Comparison of ENCODE assay signal across 8 cellular contexts in the genomic region with DNA sequence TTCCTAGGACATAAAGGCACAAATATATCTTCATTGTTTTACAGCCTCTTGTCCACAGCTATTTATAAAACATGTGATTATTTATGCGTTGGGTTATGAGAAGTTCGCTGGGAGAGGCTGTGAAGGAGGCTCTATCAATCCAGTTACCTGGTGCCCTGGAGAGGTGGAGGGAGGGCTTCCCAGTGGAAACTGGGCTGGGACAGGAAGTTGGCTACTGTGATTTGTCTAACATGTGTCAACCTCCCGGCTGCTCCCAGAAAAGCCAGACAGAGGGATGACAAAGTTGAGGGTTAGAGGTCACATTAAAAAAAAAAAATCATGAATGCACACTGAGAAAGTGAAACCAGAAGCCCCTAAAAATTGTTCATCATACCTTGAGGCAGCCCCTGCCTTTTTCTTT.
DNase-seq lines count a peak whose midpoint lies in the region; ATAC-seq, FAIRE-seq and TF ChIP-seq lines count a peak whose summit lies in the region.

No MANE protein-coding gene starts in this region.

- H4K8ac ChIP-seq in mesendoderm (ENCODE audit: low read depth, low read length), result no peak overlapping the region

- no peak overlapping the region for H2AFZ ChIP-seq in astrocyte (ENCODE audit: low read depth, low read length)

- H3K4ac ChIP-seq in mesendoderm (ENCODE audit: low read depth, low read length), result no peak overlapping the region

- no peak for FAIRE-seq in astrocyte (lab: Jason Lieb, UNC)

- no peak overlapping the region for H3K27ac ChIP-seq in astrocyte (ENCODE audit: low read depth, low read length)
- H3K27ac ChIP-seq in mesendoderm (ENCODE audit: low read depth, low read length), result no peak overlapping the region
- no peak overlapping the region for H3K27ac ChIP-seq in thoracic aorta

- DNase-seq in activated CD4-positive, alpha-beta T cell treated with anti-CD3 and anti-CD28 coated beads, Interleukin-2, amount 10 ng/mL, durations not matched to agents 24 days and 14 days, result no peak
- no peak for DNase-seq in activated CD4-positive, alpha-beta T cell treated with anti-CD3 and anti-CD28 coated beads, Interleukin-2, amount 50 U/mL, for 48 hours
- no peak for DNase-seq in astrocyte (ENCODE audit: low read depth)
- DNase-seq in mesendoderm, result no peak
- DNase-seq in thoracic aorta (ENCODE audit: low spot score), result no peak
- DNase-seq in iPS-NIHi7 (ENCODE audit: extremely low spot score), result no peak

- peak overlapping the region; percentile 65 for H3K4me3 ChIP-seq in astrocyte (ENCODE audit: insufficient read depth, low read depth, low read length)
- no peak overlapping the region for H3K4me3 ChIP-seq in mesendoderm (ENCODE audit: low read length)
- H3K4me3 ChIP-seq in thoracic aorta, result peak overlapping the region; percentile 69

- H3K79me2 ChIP-seq in astrocyte (ENCODE audit: insufficient read depth, low read length), result no peaks in the 10 kb centered on the region
- no peaks in the 10 kb centered on the region for H3K79me2 ChIP-seq in mesendoderm (ENCODE audit: control insufficient read depth, insufficient read depth, low read length)

- H3K4me1 ChIP-seq in astrocyte (ENCODE audit: insufficient read depth, low read length) (peaks cover 5% of the 10 kb centered on the region), mesendoderm (ENCODE audit: control insufficient read depth, low read depth, low read length) (peaks cover 7% of the 10 kb centered on the region), thoracic aorta (ENCODE audit: control insufficient read depth in 1 of 2, low read depth in 2 of 2) (peaks cover 0 to 7% of the 10 kb centered on the region in 2 donors)

- intact Hi-C loops in activated CD4-positive, alpha-beta T cell treated with anti-CD3 and anti-CD28 coated beads, Interleukin-2, amount 10 ng/mL, durations not matched to agents 24 days and 14 days (cut with micrococcal nuclease), result no loop called here

- H3K9me3 Mint-ChIP-seq in activated CD4-positive, alpha-beta T cell treated with anti-CD3 and anti-CD28 coated beads, Interleukin-2, amount 10 ng/mL, durations not matched to agents 24 days and 14 days, result no peaks in the 10 kb centered on the region
- H3K9me3 Mint-ChIP-seq in astrocyte (ENCODE audit: unreplicated experiment), result peaks cover 4% of the 10 kb centered on the region

- no peak overlapping the region for H4K5ac ChIP-seq in mesendoderm (ENCODE audit: low read length)

- no peak overlapping the region for H2BK5ac ChIP-seq in mesendoderm (ENCODE audit: low read length)

- H3K36me3 ChIP-seq in astrocyte (ENCODE audit: insufficient read depth, low read length) (no peaks in the 10 kb centered on the region), mesendoderm (ENCODE audit: control insufficient read depth, insufficient read depth, low read length) (no peaks in the 10 kb centered on the region), thoracic aorta (no peaks in the 10 kb centered on the region)

- no peak overlapping the region for H2BK120ac ChIP-seq in mesendoderm (ENCODE audit: low read depth, low read length)

- H3K18ac ChIP-seq in mesendoderm (ENCODE audit: low read length), result no peak overlapping the region

- no peak overlapping the region for H2AK5ac ChIP-seq in mesendoderm (ENCODE audit: low read length)

- H3K27me3 ChIP-seq in astrocyte (ENCODE audit: insufficient read depth, low read length), result no peaks in the 10 kb centered on the region
- no peaks in the 10 kb centered on the region for H3K27me3 ChIP-seq in mesendoderm (ENCODE audit: insufficient read depth, low read length, poor library complexity)
- H3K27me3 ChIP-seq in thoracic aorta (replicated peaks; ENCODE audit: insufficient read depth), result no peaks in the 10 kb centered on the region

- peak overlapping the region; percentile 74 for H3K4me3 Mint-ChIP-seq in activated CD4-positive, alpha-beta T cell treated with anti-CD3 and anti-CD28 coated beads, Interleukin-2, amount 10 ng/mL, durations not matched to agents 24 days and 14 days
- H3K4me3 Mint-ChIP-seq in astrocyte (ENCODE audit: unreplicated experiment), result peak overlapping the region; percentile 45

- peaks cover 15% of the 10 kb centered on the region for H3K27me3 Mint-ChIP-seq in activated CD4-positive, alpha-beta T cell treated with anti-CD3 and anti-CD28 coated beads, Interleukin-2, amount 10 ng/mL, durations not matched to agents 24 days and 14 days
- peaks cover 9% of the 10 kb centered on the region for H3K27me3 Mint-ChIP-seq in astrocyte (ENCODE audit: low read depth, unreplicated experiment)

- ATAC-seq in thoracic aorta (ENCODE audit: insufficient number of reproducible peaks, low FRiP score, low read depth) (no peak), GM19452 (IDR thresholded peaks at IDR 0.05; ENCODE audit: unreplicated experiment) (no peak), HG03469 (IDR thresholded peaks at IDR 0.05; ENCODE audit: unreplicated experiment) (no peak)

- H3K27ac Mint-ChIP-seq in activated CD4-positive, alpha-beta T cell treated with anti-CD3 and anti-CD28 coated beads, Interleukin-2, amount 10 ng/mL, durations not matched to agents 24 days and 14 days, result no peak overlapping the region
- no peak overlapping the region for H3K27ac Mint-ChIP-seq in astrocyte (ENCODE audit: unreplicated experiment)

- H3K23ac ChIP-seq in mesendoderm (ENCODE audit: low read length), result no peak overlapping the region

- WGBS in mesendoderm (ENCODE audit: extremely low coverage, insufficient coverage, low lambda C conversion rate), result no CpG with 5 or more reads among the region's 3 CpGs

- no peak for TF ChIP-seq CTCF in astrocyte (IDR thresholded peaks at IDR 0.05; ENCODE audit: insufficient read depth, low read depth, low read length)
- TF ChIP-seq CTCF in thoracic aorta (IDR thresholded peaks at IDR 0.05), result no peak

- no peaks in the 10 kb centered on the region for H4K20me1 ChIP-seq in astrocyte (ENCODE audit: insufficient read depth, low read length)

- H3K36me3 Mint-ChIP-seq in activated CD4-positive, alpha-beta T cell treated with anti-CD3 and anti-CD28 coated beads, Interleukin-2, amount 10 ng/mL, durations not matched to agents 24 days and 14 days (ENCODE audit: low read depth), result no peaks in the 10 kb centered on the region
- H3K36me3 Mint-ChIP-seq in astrocyte (ENCODE audit: low read depth, unreplicated experiment), result no peaks in the 10 kb centered on the region

- H2BK15ac ChIP-seq in mesendoderm (replicated peaks; ENCODE audit: low read depth), result no peak overlapping the region

- H3K79me1 ChIP-seq in mesendoderm (ENCODE audit: low read length), result no peaks in the 10 kb centered on the region

- H3K4me2 ChIP-seq in astrocyte (ENCODE audit: low read length) (peak overlapping the region; percentile 90), mesendoderm (ENCODE audit: low read length) (no peak overlapping the region)

- H3K56ac ChIP-seq in mesendoderm (ENCODE audit: low read length), result peak overlapping the region; percentile 93

- H3K9ac ChIP-seq in astrocyte (ENCODE audit: low read length) (no peak overlapping the region), mesendoderm (ENCODE audit: low read length) (peak overlapping the region; percentile 69)

- H3K4me1 Mint-ChIP-seq in activated CD4-positive, alpha-beta T cell treated with anti-CD3 and anti-CD28 coated beads, Interleukin-2, amount 10 ng/mL, durations not matched to agents 24 days and 14 days, result peaks cover 4% of the 10 kb centered on the region
- H3K4me1 Mint-ChIP-seq in astrocyte (ENCODE audit: low read depth, unreplicated experiment), result peaks cover 5% of the 10 kb centered on the region

- H3K9me3 ChIP-seq in astrocyte (ENCODE audit: insufficient read depth, low read depth, low read length), result no peaks in the 10 kb centered on the region
- no peaks in the 10 kb centered on the region for H3K9me3 ChIP-seq in thoracic aorta
